ENCODE assay signal across 1 cellular context in the genomic region with DNA sequence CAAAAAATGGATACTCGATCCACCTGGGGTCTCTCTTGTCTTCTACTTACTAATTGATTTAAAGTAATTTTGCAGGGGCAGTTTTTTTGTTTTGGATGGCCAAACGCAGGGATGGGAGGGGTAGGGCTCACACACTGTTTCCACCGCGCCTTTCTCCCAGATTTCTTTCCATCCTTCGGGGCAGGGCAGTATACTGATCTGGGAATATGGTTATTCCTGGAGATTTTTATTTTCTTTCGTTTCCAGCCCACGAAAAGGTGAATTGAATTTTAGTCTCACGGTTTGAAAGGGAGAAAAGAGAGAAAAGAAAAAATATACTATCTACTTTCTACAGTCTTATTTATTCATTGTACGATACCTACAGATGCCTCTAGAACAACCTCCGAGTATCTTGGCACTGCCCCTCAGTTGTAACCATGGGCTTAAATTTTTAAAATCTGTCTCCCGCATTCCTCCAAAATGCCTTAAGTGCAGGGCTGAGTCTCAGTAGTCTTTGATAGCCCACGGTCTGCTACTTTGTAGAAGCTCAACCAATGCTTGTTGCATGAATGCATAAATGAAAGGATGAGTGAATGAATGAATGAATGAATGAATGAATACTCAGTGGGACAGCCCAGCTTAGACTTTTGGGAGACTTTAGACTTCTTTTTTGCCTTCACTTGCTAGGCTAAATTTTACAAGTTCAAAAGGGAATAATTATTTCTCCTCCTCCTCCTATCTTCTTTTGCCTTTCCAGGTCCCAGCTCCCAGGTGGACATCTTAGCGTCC.
TF ChIP-seq lines count a peak whose summit lies in the region.

No MANE protein-coding gene starts in this region.

TF ChIP-seq in HEK293, 187 proteins besides CTCF, POLR2A, EP300 and RAD21 (continued from another document):
- TF ChIP-seq ZNF23 (tag by site-specific recombination; IDR thresholded peaks at IDR 0.05; ENCODE audit: borderline replicate concordance) = no peak
- no peak for TF ChIP-seq KLF16 (tag by site-specific recombination; IDR thresholded peaks at IDR 0.05)
- no peak for TF ChIP-seq ZNF221 (tag by site-specific recombination; IDR thresholded peaks at IDR 0.05; ENCODE audit: borderline replicate concordance)
- no peak for TF ChIP-seq ZNF585B (tag by site-specific recombination; IDR thresholded peaks at IDR 0.05)
- TF ChIP-seq ZNF791 (tag by site-specific recombination; IDR thresholded peaks at IDR 0.05) = no peak
- no peak for TF ChIP-seq WT1 (tag by site-specific recombination; IDR thresholded peaks at IDR 0.05)
- TF ChIP-seq ZSCAN23 (tag by site-specific recombination; IDR thresholded peaks at IDR 0.05) = no peak
- no peak for TF ChIP-seq ZNF514 (tag by site-specific recombination; IDR thresholded peaks at IDR 0.05)
- TF ChIP-seq ZNF48 (tag by site-specific recombination; IDR thresholded peaks at IDR 0.05) = no peak
- no peak for TF ChIP-seq SCRT1 (tag by site-specific recombination; IDR thresholded peaks at IDR 0.05; ENCODE audit: borderline replicate concordance)
- TF ChIP-seq, protein P1, sequence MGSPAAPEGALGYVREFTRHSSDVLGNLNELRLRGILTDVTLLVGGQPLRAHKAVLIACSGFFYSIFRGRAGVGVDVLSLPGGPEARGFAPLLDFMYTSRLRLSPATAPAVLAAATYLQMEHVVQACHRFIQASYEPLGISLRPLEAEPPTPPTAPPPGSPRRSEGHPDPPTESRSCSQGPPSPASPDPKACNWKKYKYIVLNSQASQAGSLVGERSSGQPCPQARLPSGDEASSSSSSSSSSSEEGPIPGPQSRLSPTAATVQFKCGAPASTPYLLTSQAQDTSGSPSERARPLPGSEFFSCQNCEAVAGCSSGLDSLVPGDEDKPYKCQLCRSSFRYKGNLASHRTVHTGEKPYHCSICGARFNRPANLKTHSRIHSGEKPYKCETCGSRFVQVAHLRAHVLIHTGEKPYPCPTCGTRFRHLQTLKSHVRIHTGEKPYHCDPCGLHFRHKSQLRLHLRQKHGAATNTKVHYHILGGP (tag by site-specific recombination; IDR thresholded peaks at IDR 0.05) = no peak
- TF ChIP-seq HOXD13 (CRISPR knock-in tag; IDR thresholded peaks at IDR 0.05; ENCODE audit: borderline replicate concordance) = no peak
- peak; percentile 83 for TF ChIP-seq IKZF3 (tag by site-specific recombination; IDR thresholded peaks at IDR 0.05)
- TF ChIP-seq, protein P2, sequence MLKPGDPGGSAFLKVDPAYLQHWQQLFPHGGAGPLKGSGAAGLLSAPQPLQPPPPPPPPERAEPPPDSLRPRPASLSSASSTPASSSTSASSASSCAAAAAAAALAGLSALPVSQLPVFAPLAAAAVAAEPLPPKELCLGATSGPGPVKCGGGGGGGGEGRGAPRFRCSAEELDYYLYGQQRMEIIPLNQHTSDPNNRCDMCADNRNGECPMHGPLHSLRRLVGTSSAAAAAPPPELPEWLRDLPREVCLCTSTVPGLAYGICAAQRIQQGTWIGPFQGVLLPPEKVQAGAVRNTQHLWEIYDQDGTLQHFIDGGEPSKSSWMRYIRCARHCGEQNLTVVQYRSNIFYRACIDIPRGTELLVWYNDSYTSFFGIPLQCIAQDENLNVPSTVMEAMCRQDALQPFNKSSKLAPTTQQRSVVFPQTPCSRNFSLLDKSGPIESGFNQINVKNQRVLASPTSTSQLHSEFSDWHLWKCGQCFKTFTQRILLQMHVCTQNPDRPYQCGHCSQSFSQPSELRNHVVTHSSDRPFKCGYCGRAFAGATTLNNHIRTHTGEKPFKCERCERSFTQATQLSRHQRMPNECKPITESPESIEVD (tag by site-specific recombination; IDR thresholded peaks at IDR 0.05) = peak; percentile 80
- 0 out of 2 replicates have a peak, but pooled peaks have one; percentile 37 for TF ChIP-seq ZNF629 (tag by site-specific recombination; IDR thresholded peaks at IDR 0.05)
- no peak for TF ChIP-seq ZNF701 (tag by site-specific recombination; IDR thresholded peaks at IDR 0.05)
- 0 out of 2 replicates have a peak, but pooled peaks have one; percentile 9 for TF ChIP-seq ZNF654 (tag by site-specific recombination; IDR thresholded peaks at IDR 0.05; ENCODE audit: low read depth)
- TF ChIP-seq ZBTB48 (tag by site-specific recombination; IDR thresholded peaks at IDR 0.05) = 0 out of 2 replicates have a peak, but pooled peaks have one; percentile 27
- no peak for TF ChIP-seq ZNF768 (tag by site-specific recombination; IDR thresholded peaks at IDR 0.05)
- TF ChIP-seq, protein P3, sequence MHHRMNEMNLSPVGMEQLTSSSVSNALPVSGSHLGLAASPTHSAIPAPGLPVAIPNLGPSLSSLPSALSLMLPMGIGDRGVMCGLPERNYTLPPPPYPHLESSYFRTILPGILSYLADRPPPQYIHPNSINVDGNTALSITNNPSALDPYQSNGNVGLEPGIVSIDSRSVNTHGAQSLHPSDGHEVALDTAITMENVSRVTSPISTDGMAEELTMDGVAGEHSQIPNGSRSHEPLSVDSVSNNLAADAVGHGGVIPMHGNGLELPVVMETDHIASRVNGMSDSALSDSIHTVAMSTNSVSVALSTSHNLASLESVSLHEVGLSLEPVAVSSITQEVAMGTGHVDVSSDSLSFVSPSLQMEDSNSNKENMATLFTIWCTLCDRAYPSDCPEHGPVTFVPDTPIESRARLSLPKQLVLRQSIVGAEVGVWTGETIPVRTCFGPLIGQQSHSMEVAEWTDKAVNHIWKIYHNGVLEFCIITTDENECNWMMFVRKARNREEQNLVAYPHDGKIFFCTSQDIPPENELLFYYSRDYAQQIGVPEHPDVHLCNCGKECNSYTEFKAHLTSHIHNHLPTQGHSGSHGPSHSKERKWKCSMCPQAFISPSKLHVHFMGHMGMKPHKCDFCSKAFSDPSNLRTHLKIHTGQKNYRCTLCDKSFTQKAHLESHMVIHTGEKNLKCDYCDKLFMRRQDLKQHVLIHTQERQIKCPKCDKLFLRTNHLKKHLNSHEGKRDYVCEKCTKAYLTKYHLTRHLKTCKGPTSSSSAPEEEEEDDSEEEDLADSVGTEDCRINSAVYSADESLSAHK (tag by site-specific recombination; IDR thresholded peaks at IDR 0.05) = 0 out of 2 replicates have a peak, but pooled peaks have one; percentile 1
- TF ChIP-seq, protein P4, sequence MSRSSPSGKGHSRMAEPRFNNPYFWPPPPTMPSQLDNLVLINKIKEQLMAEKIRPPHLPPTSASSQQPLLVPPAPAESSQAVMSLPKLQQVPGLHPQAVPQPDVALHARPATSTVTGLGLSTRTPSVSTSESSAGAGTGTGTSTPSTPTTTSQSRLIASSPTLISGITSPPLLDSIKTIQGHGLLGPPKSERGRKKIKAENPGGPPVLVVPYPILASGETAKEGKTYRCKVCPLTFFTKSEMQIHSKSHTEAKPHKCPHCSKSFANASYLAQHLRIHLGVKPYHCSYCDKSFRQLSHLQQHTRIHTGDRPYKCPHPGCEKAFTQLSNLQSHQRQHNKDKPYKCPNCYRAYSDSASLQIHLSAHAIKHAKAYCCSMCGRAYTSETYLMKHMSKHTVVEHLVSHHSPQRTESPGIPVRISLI (tag by site-specific recombination; IDR thresholded peaks at IDR 0.05) = peak; percentile 98
- TF ChIP-seq ZFHX2 (tag by site-specific recombination; conservative IDR thresholded peaks at IDR 0.05) = no peak
- TF ChIP-seq MZF1 (tag by site-specific recombination; IDR thresholded peaks at IDR 0.05; ENCODE audit: borderline replicate concordance) = no peak
- TF ChIP-seq ZFP3 (tag by site-specific recombination; IDR thresholded peaks at IDR 0.05; ENCODE audit: low read depth) = no peak
- TF ChIP-seq ZNF747 (tag by site-specific recombination; IDR thresholded peaks at IDR 0.05) = no peak
- peak; percentile 100 for TF ChIP-seq ZNF24 (tag by site-specific recombination; IDR thresholded peaks at IDR 0.05)
- TF ChIP-seq ZBTB11 (tag by site-specific recombination; conservative IDR thresholded peaks at IDR 0.05; ENCODE audit: low read depth) = no peak
- 0 out of 2 replicates have a peak, but pooled peaks have one; percentile 12 for TF ChIP-seq ZNF501 (tag by site-specific recombination; IDR thresholded peaks at IDR 0.05)
- TF ChIP-seq, protein P5, sequence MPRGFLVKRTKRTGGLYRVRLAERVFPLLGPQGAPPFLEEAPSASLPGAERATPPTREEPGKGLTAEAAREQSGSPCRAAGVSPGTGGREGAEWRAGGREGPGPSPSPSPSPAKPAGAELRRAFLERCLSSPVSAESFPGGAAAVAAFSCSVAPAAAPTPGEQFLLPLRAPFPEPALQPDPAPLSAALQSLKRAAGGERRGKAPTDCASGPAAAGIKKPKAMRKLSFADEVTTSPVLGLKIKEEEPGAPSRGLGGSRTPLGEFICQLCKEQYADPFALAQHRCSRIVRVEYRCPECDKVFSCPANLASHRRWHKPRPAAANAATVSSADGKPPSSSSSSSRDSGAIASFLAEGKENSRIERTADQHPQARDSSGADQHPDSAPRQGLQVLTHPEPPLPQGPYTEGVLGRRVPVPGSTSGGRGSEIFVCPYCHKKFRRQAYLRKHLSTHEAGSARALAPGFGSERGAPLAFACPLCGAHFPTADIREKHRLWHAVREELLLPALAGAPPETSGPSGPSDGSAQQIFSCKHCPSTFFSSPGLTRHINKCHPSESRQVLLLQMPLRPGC (tag by site-specific recombination; IDR thresholded peaks at IDR 0.05) = 0 out of 2 replicates have a peak, but pooled peaks have one; percentile 26
- TF ChIP-seq ZNF510 (tag by site-specific recombination; IDR thresholded peaks at IDR 0.05; ENCODE audit: insufficient replicate concordance) = no peak
- 0 out of 2 replicates have a peak, but pooled peaks have one; percentile 40 for TF ChIP-seq ZNF549 (tag by site-specific recombination; IDR thresholded peaks at IDR 0.05)
TF ChIP-seq in HEK293: peak in this region for 18.
